Comparison of ENCODE assay signal across 8 cellular contexts in the genomic region with DNA sequence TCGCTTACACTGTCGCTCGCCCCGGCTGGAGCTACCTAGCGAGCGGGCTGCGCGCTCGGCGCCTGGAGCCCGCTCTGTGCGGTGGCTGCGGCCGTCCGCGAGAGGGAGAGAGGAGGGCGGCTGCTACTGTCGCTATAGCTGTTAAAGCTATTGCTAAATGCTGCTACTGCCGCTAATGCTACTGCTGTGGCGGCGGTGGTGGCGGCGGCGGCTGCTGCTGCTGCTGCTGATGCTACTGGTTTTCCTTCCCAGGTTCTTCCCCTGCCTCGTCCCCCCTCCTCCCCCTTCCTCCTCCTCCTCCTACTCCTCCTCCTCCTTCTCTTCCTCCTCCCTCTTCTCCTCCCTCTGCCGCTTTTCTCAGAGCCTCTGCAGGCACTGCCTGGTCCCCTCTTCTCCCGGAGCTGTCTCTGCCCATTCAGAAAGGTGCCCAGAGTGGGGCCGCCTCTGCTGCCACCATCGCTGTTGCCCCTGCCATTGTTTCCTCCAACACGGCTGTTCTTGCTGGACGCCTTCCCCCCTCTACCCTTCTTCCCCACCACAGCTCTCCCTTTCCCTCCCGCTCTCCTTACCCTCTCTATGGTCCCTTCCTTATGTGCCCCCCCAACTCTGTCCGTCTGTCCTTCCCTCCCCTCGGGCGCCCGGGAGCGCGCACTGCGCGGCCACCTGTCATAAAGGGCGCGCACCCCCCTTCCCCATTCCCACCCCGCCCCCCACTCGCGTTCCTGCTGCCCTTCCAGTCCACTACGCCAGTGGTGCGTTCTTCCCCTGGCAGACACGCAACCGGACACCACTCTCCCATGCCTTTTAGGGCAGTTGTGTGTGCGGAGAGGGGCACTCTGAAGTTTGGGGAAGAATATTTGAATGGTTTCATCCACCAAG. TPM values are rescaled to one million over a fixed set of nuclear protein-coding genes. Genes with fewer than 3 reads are reported as not detected.
DNase-seq lines count a peak whose midpoint lies in the region; ATAC-seq, FAIRE-seq and TF ChIP-seq lines count a peak whose summit lies in the region.

Gene NEXMIF, minus strand, starts transcription at position 243 of the 879 bp plus-strand sequence.

- TF ChIP-seq POLR2A in Peyer's patch (IDR thresholded peaks at IDR 0.05) (no peak), HepG2 (IDR thresholded peaks at IDR 0.05; ENCODE audit: insufficient read depth in 1 of 2, low read depth in 2 of 2, low read length in 2 of 2) (no peak)

- no peaks in the 10 kb centered on the region for H3K79me2 ChIP-seq in HepG2 (ENCODE audit: insufficient read depth, low read length)

- TF ChIP-seq EP300 in HepG2 (IDR thresholded peaks at IDR 0.05; ENCODE audit: low read depth in 2 of 2, low read length in 2 of 2) (no peak), HepG2 (CRISPR knock-in tag; IDR thresholded peaks at IDR 0.05; ENCODE audit: borderline replicate concordance) (no peak)

- H3K9me3 ChIP-seq in Peyer's patch (no peaks in the 10 kb centered on the region), HepG2 (ENCODE audit: low read length) (no peaks in the 10 kb centered on the region)

- H3K36me3 ChIP-seq in Peyer's patch (no peaks in the 10 kb centered on the region), HepG2 (replicated peaks in 1 of 2; ENCODE audit: control insufficient read depth in 1 of 2, insufficient read depth in 2 of 2, low read length in 2 of 2) (no peaks in the 10 kb centered on the region)

- no peak within 1 kb of the TSS for H2AFZ ChIP-seq in HepG2 (ENCODE audit: low read length)

- H3K4me3 ChIP-seq in Peyer's patch (peak within 1 kb of the TSS; percentile 40 to 51 (median 46)), HepG2 (replicated peaks in 1 of 3; ENCODE audit: insufficient read depth in 1 of 3, low read depth in 2 of 3, low read length in 3 of 3) (peak within 1 kb of the TSS; percentile 26 to 60 (median 41); a peak in 5 of 6 replicates)

- ATAC-seq in GM18520 (IDR thresholded peaks at IDR 0.05; ENCODE audit: unreplicated experiment) (peak; percentile 41), HG03039 (IDR thresholded peaks at IDR 0.05; ENCODE audit: unreplicated experiment) (peak; percentile 58), HepG2 (peak; percentile 99)

- no peaks in the 10 kb centered on the region for H4K20me1 ChIP-seq in HepG2 (ENCODE audit: insufficient read depth, low read length)

- intact Hi-C loops in HepG2 (cut with micrococcal nuclease; ENCODE audit: unreplicated experiment), result loop anchor here (10.0 kb wide), 1 partner anchor 679 kb away; no protein-coding TSS in a partner anchor

- in situ Hi-C loops in HepG2 (cut with HindIII; ENCODE audit: extremely low pct_ligation_motif_present, low pct_unique_long_range_greater_than_20kb), result no loop called here

- CTCF ChIA-PET in HepG2 (lab: Yijun Ruan, JAX; ENCODE audit: low intra/inter-chr PET ratio, low total read pairs), result no interaction called here

- H3K4me1 ChIP-seq in Peyer's patch, result no peaks in the 10 kb centered on the region
- no peaks in the 10 kb centered on the region for H3K4me1 ChIP-seq in HepG2 (ENCODE audit: insufficient read depth, low read length)

- WGBS in HepG2 (ENCODE audit: low lambda C conversion rate), result 78% methylated on average over 26 of the region's 50 CpGs

- POLR2A ChIA-PET in HepG2 (lab: Yijun Ruan, JAX), result no interaction called here

- TF ChIP-seq CTCF in Peyer's patch (IDR thresholded peaks at IDR 0.05) (peak in 1 of 6 experiments; percentile 12), HepG2 (CRISPR knock-in tag; IDR thresholded peaks at IDR 0.05) (peak; percentile 40)

- FAIRE-seq in HepG2 (lab: Jason Lieb, UNC), result no peak

- peak; percentile 21; the same call in 1 of the 2 replicates for TF ChIP-seq RAD21 in HepG2 (CRISPR knock-in tag; IDR thresholded peaks at IDR 0.05)

- H3K27ac ChIP-seq in Peyer's patch (peak within 1 kb of the TSS; percentile 51 to 72 (median 60)), caudate nucleus (ENCODE audit: low read depth, low read length) (peak within 1 kb of the TSS; percentile 41), HepG2 (ENCODE audit: extremely low read length, insufficient read depth, low read length) (no peak within 1 kb of the TSS)

- H3K4me2 ChIP-seq in HepG2 (ENCODE audit: low read depth, low read length), result peak within 1 kb of the TSS; percentile 75

- no TSS peak for BruUV-seq in HepG2 (replicated peaks; lab: Mats Ljungman, UMichigan)

- DNase-seq in AG08396 (ENCODE audit: low spot score) (peak; percentile 38), Peyer's patch (peak in 2 of 3 donors; percentile 17 to 48), caudate nucleus (lab: John Stamatoyannopoulos, UW) (peak in 40 of 61 donors; percentile 0 to 56 (median 10)), HepG2 (ENCODE audit: low spot score) (peak; percentile 6), ecto neural progenitor cell (ENCODE audit: low spot score) (no peak)
- DNase-seq in stimulated activated naive CD4-positive, alpha-beta T cell treated with Interleukin-2 at 50 U/mL for 16 hours (lab: John Stamatoyannopoulos, UW), result peak; percentile 11

- H3K9ac ChIP-seq in HepG2 (ENCODE audit: insufficient read depth, low read depth, low read length), result no peak within 1 kb of the TSS

- H3K27me3 ChIP-seq in Peyer's patch (no peaks in the 10 kb centered on the region), HepG2 (ENCODE audit: control insufficient read depth in 1 of 2, insufficient read depth in 2 of 2, low read length in 2 of 2) (no peaks in the 10 kb centered on the region)

TF ChIP-seq in HepG2, 621 proteins besides CTCF, POLR2A, EP300 and RAD21 (continues in another document):
- TF ChIP-seq SETDB1 (CRISPR knock-in tag; IDR thresholded peaks at IDR 0.05; ENCODE audit: borderline replicate concordance) (no peak), KDM3A (CRISPR knock-in tag; IDR thresholded peaks at IDR 0.05; ENCODE audit: low read depth) (0 out of 2 replicates have a peak, but pooled peaks have one; percentile 31), SKI (IDR thresholded peaks at IDR 0.05; ENCODE audit: partially characterized antibody) (peak; percentile 22), HNRNPLL (IDR thresholded peaks at IDR 0.05; ENCODE audit: low read depth, low read length, poor library complexity, severe bottlenecking) (peak; percentile 97), ZNF781 (CRISPR knock-in tag; IDR thresholded peaks at IDR 0.05; ENCODE audit: borderline replicate concordance, not compliant biosample characterization) (no peak), ZNF44 (CRISPR knock-in tag; IDR thresholded peaks at IDR 0.05) (no peak), BORCS8-MEF2B (CRISPR knock-in tag; IDR thresholded peaks at IDR 0.05) (no peak), GABPA (IDR thresholded peaks at IDR 0.05; ENCODE audit: low read depth, low read length) (no peak), GABPA (CRISPR knock-in tag; IDR thresholded peaks at IDR 0.05; ENCODE audit: low read depth) (no peak), KDM5B (CRISPR knock-in tag; IDR thresholded peaks at IDR 0.05; ENCODE audit: borderline replicate concordance) (no peak)

RNA-seq across cellular contexts. Expression of gene NEXMIF, which starts in this region (rescaled TPM):
- total RNA-seq in Peyer's patch (under 1 TPM in 3 of 4 donors, not detected in 1; 0.38 to 0.83 (median 0.40) TPM), HepG2 (2016; rRNA removed; fragmentation: Illumina TruSeq; extraction: Trizol) (not detected in 2 replicates)
- total RNA-seq in HepG2 (2016; cell fraction: cytosol; rRNA removed; fragmentation: Illumina TruSeq; extraction: Trizol; ENCODE audit: low read depth), result not detected in 2 replicates
- 0.02 TPM in 1 of 2 replicates, not detected in the other for total RNA-seq in HepG2 (2016; cell fraction: insoluble cytoplasmic fraction; rRNA removed; fragmentation: Illumina TruSeq; extraction: Trizol)
- total RNA-seq in HepG2 (2016; cell fraction: membrane; rRNA removed; fragmentation: Illumina TruSeq; extraction: Trizol), result not detected in 2 replicates
- total RNA-seq in HepG2 (2016; cell fraction: nucleus; rRNA removed; fragmentation: Illumina TruSeq; extraction: Trizol), result not detected in 2 replicates
- polyA plus RNA-seq in HepG2 (2011; rRNA removed), result under 0.01 TPM in 1 of 2 replicates, not detected in the other
- polyA plus RNA-seq in HepG2 (2011; cell fraction: cytosol; rRNA removed), result under 0.01 TPM in 1 of 2 replicates, not detected in the other
- 0.02 TPM in 1 of 2 replicates, not detected in the other for polyA plus RNA-seq in HepG2 (2011; cell fraction: nucleus; rRNA removed)
- not detected in 2 replicates for polyA plus RNA-seq in HepG2 (2012)
- polyA plus RNA-seq in HepG2 (2016; cell fraction: cytosol; fragmentation: Illumina TruSeq; extraction: Trizol; ENCODE audit: low read depth), result not detected in 2 replicates
- not detected in 2 replicates for polyA plus RNA-seq in HepG2 (2016; cell fraction: insoluble cytoplasmic fraction; fragmentation: Illumina TruSeq; extraction: Trizol; ENCODE audit: low read depth)
- polyA plus RNA-seq in HepG2 (2016; cell fraction: membrane; fragmentation: Illumina TruSeq; extraction: Trizol; ENCODE audit: low read depth), result not detected in 2 replicates
- not detected in 2 replicates for polyA plus RNA-seq in HepG2 (2016; cell fraction: nucleus; fragmentation: Illumina TruSeq; extraction: Trizol; ENCODE audit: insufficient read depth, low read depth)
- 0.02 TPM in 2 replicates for polyA minus RNA-seq in HepG2 (2011; rRNA and poly(A)+ RNA removed; ENCODE audit: low replicate concordance)
- not detected in 2 replicates for polyA minus RNA-seq in HepG2 (2011; cell fraction: cytosol; rRNA and poly(A)+ RNA removed)
- 0.12 TPM in 1 of 2 replicates, not detected in the other for polyA minus RNA-seq in HepG2 (2011; cell fraction: nucleus; rRNA and poly(A)+ RNA removed)

Comparison
In these comparisons a context has a peak if more than half of its experiments do, and no peak if none do; other contexts are left out.
1. Peak in DNase-seq, H3K4me3 ChIP-seq and H3K27ac ChIP-seq in Peyer's patch; RNA of the gene not detected or under 1 TPM.
2. Peak in DNase-seq, ATAC-seq, H3K4me3 ChIP-seq and H3K4me2 ChIP-seq in HepG2; RNA of the gene not detected or under 1 TPM.
3. ATAC-seq: peak in every context shown above with its lines; median percentile 99 in HepG2; 58 in HG03039; 41 in GM18520.